ENCODE assay signal across 8 cellular contexts in genomic region chr18:45275367-45276113, GRCh38.
DNase-seq lines count a peak whose midpoint lies in the region; ATAC-seq and TF ChIP-seq lines count a peak whose summit lies in the region.

No MANE protein-coding gene starts in this region.

- no peaks in the 10 kb centered on the region for H3K79me2 ChIP-seq in SK-N-SH (ENCODE audit: insufficient read depth)

- TF ChIP-seq CTCF in SK-N-SH (IDR thresholded peaks at IDR 0.05) (peak; percentile 78), epithelial cell of esophagus (IDR thresholded peaks at IDR 0.05; ENCODE audit: insufficient read depth, low read depth, low read length, missing control alignments) (peak; percentile 76), spleen (IDR thresholded peaks at IDR 0.05 in 8 of 11, conservative IDR thresholded peaks at IDR 0.05 in 3 of 11) (peak; percentile 49 to 85 (median 75))

- TF ChIP-seq RAD21 in SK-N-SH (IDR thresholded peaks at IDR 0.05; ENCODE audit: low read length): peak; percentile 65

- no peak for TF ChIP-seq EP300 in SK-N-SH (IDR thresholded peaks at IDR 0.05; ENCODE audit: borderline replicate concordance in 1 of 2, low read depth in 1 of 2, low read length in 1 of 2)

- no peaks in the 10 kb centered on the region for H3K4me1 ChIP-seq in SK-N-SH (ENCODE audit: control insufficient read depth in 1 of 2, insufficient read depth in 2 of 2, low read depth in 1 of 2, low read length in 1 of 2)
- no peaks in the 10 kb centered on the region for H3K4me1 ChIP-seq in spleen

- H3K9me3 ChIP-seq in SK-N-SH (no peaks in the 10 kb centered on the region), spleen (peaks cover 0 to 15% (median 9%) of the 10 kb centered on the region in 8 donors)

- no peak for TF ChIP-seq POLR2A in spleen (IDR thresholded peaks at IDR 0.05)

- H2AFZ ChIP-seq in SK-N-SH (ENCODE audit: low read depth): no peak overlapping the region

- no peak for DNase-seq in SK-N-SH
- peak; percentile 19 for DNase-seq in NCI-H82 treated with DMSO at 0.1 percent for 48 hours (lab: John Stamatoyannopoulos, UW; ENCODE audit: unreplicated experiment)
- peak; percentile 47 for DNase-seq in epithelial cell of esophagus (ENCODE audit: low read depth)
- no peak for DNase-seq in spleen
- DNase-seq in COR-L47 (lab: John Stamatoyannopoulos, UW): no peak

- ATAC-seq in SK-N-SH treated with all-trans-retinoic acid at 6 μM for 48 hours (no peak), GM18873 (IDR thresholded peaks at IDR 0.05; ENCODE audit: low FRiP score, unreplicated experiment) (no peak), HG02571 (IDR thresholded peaks at IDR 0.05; ENCODE audit: unreplicated experiment) (no peak)

- no peak overlapping the region for H3K4me3 ChIP-seq in SK-N-SH (ENCODE audit: low read depth in 2 of 2, low read length in 1 of 2)
- H3K4me3 ChIP-seq in epithelial cell of esophagus (ENCODE audit: low read length): no peak overlapping the region
- H3K4me3 ChIP-seq in spleen: no peak overlapping the region

- no peaks in the 10 kb centered on the region for H3K27me3 ChIP-seq in SK-N-SH (ENCODE audit: insufficient read depth)
- H3K27me3 ChIP-seq in spleen (replicated peaks in 1 of 7): no peaks in the 10 kb centered on the region

- H3K9me2 ChIP-seq in SK-N-SH: no peaks in the 10 kb centered on the region

- no peak overlapping the region for H3K9ac ChIP-seq in SK-N-SH

- no peaks in the 10 kb centered on the region for H4K20me1 ChIP-seq in SK-N-SH (ENCODE audit: insufficient read depth)

- POLR2A ChIA-PET in SK-N-SH (lab: Yijun Ruan, JAX): no interaction called here

- no peaks in the 10 kb centered on the region for H3F3A ChIP-seq in SK-N-SH (replicated peaks; ENCODE audit: insufficient read depth)

- CTCF ChIA-PET in SK-N-SH (lab: Yijun Ruan, JAX): interaction anchor here (0.6 to 7.4 kb wide), 25 partner anchors 9 to 973 kb away, joined by 3 to 72 read pairs (median 4); no protein-coding TSS in a partner anchor

- 58% methylated on average over 5 of the region's 5 CpGs for WGBS in SK-N-SH (ENCODE audit: low lambda C conversion rate)
- 70 to 84% (median 73%) methylated on average over 5 of the region's 5 CpGs for WGBS in spleen, 5 donors

- intact Hi-C loops in spleen (cut with DNase I; ENCODE audit: low total_unique reads): no loop called here

- no peak overlapping the region for H3K27ac ChIP-seq in SK-N-SH (ENCODE audit: low read depth in 2 of 2, low read length in 1 of 2)
- no peak overlapping the region for H3K27ac ChIP-seq in spleen

- H3K36me3 ChIP-seq in SK-N-SH (replicated peaks in 1 of 2; ENCODE audit: control insufficient read depth in 1 of 2, insufficient read depth in 2 of 2, low read length in 1 of 2): no peaks in the 10 kb centered on the region
- H3K36me3 ChIP-seq in spleen: no peaks in the 10 kb centered on the region

- no peak overlapping the region for H3K4me2 ChIP-seq in SK-N-SH

TF ChIP-seq in SK-N-SH, 30 proteins besides CTCF, POLR2A, EP300 and RAD21:
- TF ChIP-seq SMC3 (IDR thresholded peaks at IDR 0.05; ENCODE audit: low read depth, low read length): peak; percentile 30; the same call in 1 of the 2 replicates
- TF ChIP-seq USF1 (IDR thresholded peaks at IDR 0.05; ENCODE audit: borderline replicate concordance, low read depth): no peak
TF ChIP-seq in SK-N-SH: peak in this region for 1.

TF ChIP-seq in SK-N-SH treated with all-trans-retinoic acid at 6 μM for 48 hours, 23 proteins besides CTCF, POLR2A, EP300 and RAD21:
- TF ChIP-seq PPARA (CRISPR knock-in tag; IDR thresholded peaks at IDR 0.05; ENCODE audit: borderline replicate concordance) (no peak), GLIS3 (CRISPR knock-in tag; IDR thresholded peaks at IDR 0.05) (no peak), ESRRG (CRISPR knock-in tag; IDR thresholded peaks at IDR 0.05) (no peak), SNAI2 (CRISPR knock-in tag; IDR thresholded peaks at IDR 0.05) (no peak), ZC3H10 (CRISPR knock-in tag; IDR thresholded peaks at IDR 0.05) (no peak), ZNF8 (CRISPR knock-in tag; IDR thresholded peaks at IDR 0.05) (no peak), ARNTL (CRISPR knock-in tag; IDR thresholded peaks at IDR 0.05; ENCODE audit: borderline replicate concordance, low read depth) (no peak), CREB5 (CRISPR knock-in tag; IDR thresholded peaks at IDR 0.05; ENCODE audit: low read depth) (no peak), ZFP3 (CRISPR knock-in tag; IDR thresholded peaks at IDR 0.05) (no peak), ZNF70 (CRISPR knock-in tag; IDR thresholded peaks at IDR 0.05) (no peak), POU6F1 (CRISPR knock-in tag; IDR thresholded peaks at IDR 0.05; ENCODE audit: borderline replicate concordance, low read depth) (no peak), ZFP30 (CRISPR knock-in tag; IDR thresholded peaks at IDR 0.05) (no peak), ZNF565 (CRISPR knock-in tag; conservative IDR thresholded peaks at IDR 0.05; ENCODE audit: low read depth) (no peak), TCF4 (CRISPR knock-in tag; IDR thresholded peaks at IDR 0.05; ENCODE audit: borderline replicate concordance) (no peak), CSDC2 (CRISPR knock-in tag; IDR thresholded peaks at IDR 0.05) (no peak), RARB (CRISPR knock-in tag; IDR thresholded peaks at IDR 0.05) (no peak), BACH2 (CRISPR knock-in tag; IDR thresholded peaks at IDR 0.05; ENCODE audit: borderline replicate concordance) (no peak), TOX (CRISPR knock-in tag; IDR thresholded peaks at IDR 0.05; ENCODE audit: borderline replicate concordance) (no peak)
- TF ChIP-seq, protein P1, sequence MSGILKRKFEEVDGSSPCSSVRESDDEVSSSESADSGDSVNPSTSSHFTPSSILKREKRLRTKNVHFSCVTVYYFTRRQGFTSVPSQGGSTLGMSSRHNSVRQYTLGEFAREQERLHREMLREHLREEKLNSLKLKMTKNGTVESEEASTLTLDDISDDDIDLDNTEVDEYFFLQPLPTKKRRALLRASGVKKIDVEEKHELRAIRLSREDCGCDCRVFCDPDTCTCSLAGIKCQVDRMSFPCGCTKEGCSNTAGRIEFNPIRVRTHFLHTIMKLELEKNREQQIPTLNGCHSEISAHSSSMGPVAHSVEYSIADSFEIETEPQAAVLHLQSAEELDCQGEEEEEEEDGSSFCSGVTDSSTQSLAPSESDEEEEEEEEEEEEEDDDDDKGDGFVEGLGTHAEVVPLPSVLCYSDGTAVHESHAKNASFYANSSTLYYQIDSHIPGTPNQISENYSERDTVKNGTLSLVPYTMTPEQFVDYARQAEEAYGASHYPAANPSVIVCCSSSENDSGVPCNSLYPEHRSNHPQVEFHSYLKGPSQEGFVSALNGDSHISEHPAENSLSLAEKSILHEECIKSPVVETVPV (CRISPR knock-in tag; IDR thresholded peaks at IDR 0.05): no peak
- TF ChIP-seq, protein P2, sequence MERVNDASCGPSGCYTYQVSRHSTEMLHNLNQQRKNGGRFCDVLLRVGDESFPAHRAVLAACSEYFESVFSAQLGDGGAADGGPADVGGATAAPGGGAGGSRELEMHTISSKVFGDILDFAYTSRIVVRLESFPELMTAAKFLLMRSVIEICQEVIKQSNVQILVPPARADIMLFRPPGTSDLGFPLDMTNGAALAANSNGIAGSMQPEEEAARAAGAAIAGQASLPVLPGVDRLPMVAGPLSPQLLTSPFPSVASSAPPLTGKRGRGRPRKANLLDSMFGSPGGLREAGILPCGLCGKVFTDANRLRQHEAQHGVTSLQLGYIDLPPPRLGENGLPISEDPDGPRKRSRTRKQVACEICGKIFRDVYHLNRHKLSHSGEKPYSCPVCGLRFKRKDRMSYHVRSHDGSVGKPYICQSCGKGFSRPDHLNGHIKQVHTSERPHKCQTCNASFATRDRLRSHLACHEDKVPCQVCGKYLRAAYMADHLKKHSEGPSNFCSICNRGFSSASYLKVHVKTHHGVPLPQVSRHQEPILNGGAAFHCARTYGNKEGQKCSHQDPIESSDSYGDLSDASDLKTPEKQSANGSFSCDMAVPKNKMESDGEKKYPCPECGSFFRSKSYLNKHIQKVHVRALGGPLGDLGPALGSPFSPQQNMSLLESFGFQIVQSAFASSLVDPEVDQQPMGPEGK (CRISPR knock-in tag; IDR thresholded peaks at IDR 0.05; ENCODE audit: borderline replicate concordance): no peak

Comparison
In these comparisons a context has a peak if more than half of its experiments do, and no peak if none do; other contexts are left out.
1. DNase-seq: peak in NCI-H82 treated with DMSO at 0.1 percent for 48 hours (single experiment) and epithelial cell of esophagus (single experiment); none in SK-N-SH (single experiment), spleen (single experiment) and COR-L47 (single experiment).
2. Peak in every context shown above with its lines, with median percentiles within 50 percentile points of each other: CTCF ChIP-seq.